9 cellular contexts compared by ENCODE assay signal in the genomic region with DNA sequence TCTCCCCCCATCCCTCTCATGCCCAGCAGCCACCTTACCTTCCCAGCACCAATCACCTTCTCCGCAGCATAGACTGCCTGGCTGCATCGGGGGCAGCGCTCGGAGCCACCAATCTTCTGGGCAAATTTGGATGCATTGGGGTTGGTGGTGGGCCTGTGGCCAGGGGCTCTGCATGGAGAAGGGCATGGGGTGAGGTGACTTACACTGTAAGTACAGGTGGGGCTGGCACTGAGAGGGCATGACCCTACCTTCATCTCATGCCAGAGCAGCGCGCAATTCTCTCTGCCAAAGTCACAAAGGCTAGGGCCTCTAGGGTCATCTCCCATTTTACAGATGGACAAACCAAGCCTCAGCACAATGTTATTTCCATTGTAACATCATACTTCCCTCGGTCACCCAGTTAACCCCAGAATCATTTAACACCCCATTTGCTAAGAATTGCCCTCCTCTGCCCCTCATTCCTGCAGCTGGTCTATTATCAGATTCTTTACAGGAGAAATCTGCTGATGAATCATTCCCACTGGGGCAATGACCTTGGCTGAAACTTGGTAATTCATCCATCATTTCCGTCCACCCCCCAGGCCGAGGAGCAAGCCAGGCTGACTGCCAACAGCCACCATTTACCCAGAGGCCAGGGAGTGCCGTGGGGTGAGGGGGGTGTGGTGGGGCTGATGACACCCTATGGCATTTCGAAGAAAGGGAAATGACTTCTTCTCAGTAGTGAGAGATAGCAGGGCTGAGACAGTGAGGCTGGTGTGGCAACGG. TPM values are rescaled to one million over a fixed set of nuclear protein-coding genes. Genes with fewer than 3 reads are reported as not detected.
DNase-seq lines count a peak whose midpoint lies in the region; ATAC-seq, FAIRE-seq and TF ChIP-seq lines count a peak whose summit lies in the region.
"Had no signal": no experiment of that assay in that cellular context is flagged by ENCODE, and none has a peak within 500 bp of the region (broad histone marks: within the 10 kb centered on the region; RNA-seq: fewer than 3 reads in every experiment).

No MANE protein-coding gene starts in this region.

- CTCF ChIA-PET in activated CD8-positive, alpha-beta T cell treated with anti-CD3 and anti-CD28 coated beads for 36 hours (lab: Charles Lee), result interaction anchor here (1.9 to 29.4 kb wide), 3 partner anchors 16 to 41 kb away, joined by 11 to 796 read pairs (median 149); partner anchors contain the start of gene CSRP1

- 66 to 69% methylated on average over 12 of the region's 12 CpGs for WGBS in body of pancreas, 2 donors
- WGBS in suprapubic skin, result 70% methylated on average over 12 of the region's 12 CpGs

- no peak for TF ChIP-seq EP300 in suprapubic skin (IDR thresholded peaks at IDR 0.05)

- dilution Hi-C loops in keratinocyte (cut with MboI; ENCODE audit: extremely low pct_ligation_motif_present, low sequenced_read_pairs), result no loop called here

- H3K27ac ChIP-seq in body of pancreas, result peak overlapping the region in 3 of 4 donors; percentile 45 to 59 (median 47)
- H3K27ac ChIP-seq in keratinocyte (ENCODE audit: control insufficient read depth, insufficient read depth, low read length), result peak overlapping the region; percentile 32
- H3K27ac ChIP-seq in suprapubic skin, result peak overlapping the region; percentile 47

- POLR2A ChIA-PET in activated CD8-positive, alpha-beta T cell treated with anti-CD3 and anti-CD28 coated beads for 36 hours (lab: Charles Lee), result interaction anchor here (1.3 to 1.7 kb wide), 2 partner anchors 12 to 18 kb away, joined by 3 to 4 read pairs; partner anchors contain the start of gene CSRP1

- no peak overlapping the region for H3K4me3 ChIP-seq in body of pancreas
- H3K4me3 ChIP-seq in keratinocyte (ENCODE audit: control insufficient read depth in 2 of 3, extremely low read depth in 1 of 3, insufficient read depth in 2 of 3, low read depth in 1 of 3, low read length in 3 of 3), result peak overlapping the region in 1 of 3 experiments; percentile 17
- H3K4me3 ChIP-seq in suprapubic skin, result no peak overlapping the region

- no peak overlapping the region for H3K9ac ChIP-seq in keratinocyte (ENCODE audit: control insufficient read depth, extremely low read depth, insufficient read depth, low read length)

- H3K9me1 ChIP-seq in keratinocyte (ENCODE audit: control insufficient read depth, extremely low read depth, insufficient read depth, low read length), result no peaks in the 10 kb centered on the region

- H3K27me3 ChIP-seq in body of pancreas (no peaks in the 10 kb centered on the region), keratinocyte (ENCODE audit: control insufficient read depth, extremely low read depth, insufficient read depth, low read length) (no peaks in the 10 kb centered on the region), suprapubic skin (no peaks in the 10 kb centered on the region)

- no peak for TF ChIP-seq CTCF in body of pancreas (IDR thresholded peaks at IDR 0.05)
- TF ChIP-seq CTCF in keratinocyte (optimal IDR thresholded peaks at IDR 0.05 in 1 of 3, IDR thresholded peaks at IDR 0.05 in 1 of 3, conservative IDR thresholded peaks at IDR 0.05 in 1 of 3; ENCODE audit: extremely low read depth in 1 of 3, insufficient read depth in 2 of 3, low read length in 3 of 3), result no peak
- no peak for TF ChIP-seq CTCF in suprapubic skin (IDR thresholded peaks at IDR 0.05)
- no peak for TF ChIP-seq CTCF in activated CD8-positive, alpha-beta T cell treated with anti-CD3 and anti-CD28 coated beads for 36 hours (IDR thresholded peaks at IDR 0.05)

- intact Hi-C loops in body of pancreas (cut with DNase I), result no loop called here
- intact Hi-C loops in activated CD8-positive, alpha-beta T cell treated with anti-CD3 and anti-CD28 coated beads for 36 hours (cut with micrococcal nuclease), result no loop called here

- H4K20me1 ChIP-seq in keratinocyte (ENCODE audit: control insufficient read depth, extremely low read depth, insufficient read depth, low read length), result peaks cover 2% of the 10 kb centered on the region

- H3K27me3 Mint-ChIP-seq in activated CD8-positive, alpha-beta T cell treated with anti-CD3 and anti-CD28 coated beads for 36 hours, result no peaks in the 10 kb centered on the region

- peaks cover 4% of the 10 kb centered on the region for H3K79me2 ChIP-seq in keratinocyte (ENCODE audit: control insufficient read depth, insufficient read depth, low read length)

- no peak for TF ChIP-seq POLR2A in body of pancreas (IDR thresholded peaks at IDR 0.05)
- TF ChIP-seq POLR2A in suprapubic skin (IDR thresholded peaks at IDR 0.05), result no peak

- H3K9me3 Mint-ChIP-seq in activated CD8-positive, alpha-beta T cell treated with anti-CD3 and anti-CD28 coated beads for 36 hours, result no peaks in the 10 kb centered on the region

- no peak overlapping the region for H3K27ac Mint-ChIP-seq in activated CD8-positive, alpha-beta T cell treated with anti-CD3 and anti-CD28 coated beads for 36 hours

- H3K4me1 ChIP-seq in body of pancreas, result peaks cover 22% of the 10 kb centered on the region
- H3K4me1 ChIP-seq in keratinocyte (ENCODE audit: control insufficient read depth, extremely low read depth, insufficient read depth, low read length), result peaks cover 23% of the 10 kb centered on the region
- H3K4me1 ChIP-seq in suprapubic skin, result peaks cover 59% of the 10 kb centered on the region

- peaks cover 18% of the 10 kb centered on the region for H3K36me3 Mint-ChIP-seq in activated CD8-positive, alpha-beta T cell treated with anti-CD3 and anti-CD28 coated beads for 36 hours (ENCODE audit: low read depth)

- H3K9me3 ChIP-seq in body of pancreas (no peaks in the 10 kb centered on the region), keratinocyte (ENCODE audit: control insufficient read depth, low read depth, low read length) (no peaks in the 10 kb centered on the region), suprapubic skin (no peaks in the 10 kb centered on the region)

- ATAC-seq in body of pancreas (peak; percentile 77), HG03095 (IDR thresholded peaks at IDR 0.05; ENCODE audit: unreplicated experiment) (no peak), GM21367 (IDR thresholded peaks at IDR 0.05; ENCODE audit: unreplicated experiment) (no peak)
- no peak for ATAC-seq in activated CD8-positive, alpha-beta T cell treated with anti-CD3 and anti-CD28 coated beads for 36 hours

- FAIRE-seq in keratinocyte (lab: Jason Lieb, UNC), result peak; percentile 29

- H3K4me1 Mint-ChIP-seq in activated CD8-positive, alpha-beta T cell treated with anti-CD3 and anti-CD28 coated beads for 36 hours (ENCODE audit: low read depth), result no peaks in the 10 kb centered on the region

- peak overlapping the region; percentile 30 for H3K4me2 ChIP-seq in keratinocyte (ENCODE audit: control insufficient read depth, extremely low read depth, insufficient read depth, low read depth, low read length)

- no peak overlapping the region for H2AFZ ChIP-seq in keratinocyte (ENCODE audit: control insufficient read depth, low read length)

- H3K36me3 ChIP-seq in body of pancreas (replicated peaks in 1 of 2; ENCODE audit: insufficient read depth in 1 of 2, low read depth in 2 of 2), result peaks cover 0 to 11% of the 10 kb centered on the region in 2 donors
- H3K36me3 ChIP-seq in keratinocyte (ENCODE audit: control insufficient read depth in 2 of 2, extremely low read depth in 1 of 2, insufficient read depth in 2 of 2, low read length in 2 of 2), result peaks cover 31 to 44% of the 10 kb centered on the region in 2 experiments
- peaks cover 46% of the 10 kb centered on the region for H3K36me3 ChIP-seq in suprapubic skin

- peak; percentile 95 for DNase-seq in HS-5 (ENCODE audit: low read depth)
- DNase-seq in body of pancreas, result peak; percentile 62 to 73 (median 70)
- DNase-seq in keratinocyte (ENCODE audit: low read depth, low spot score), result no peak
- no peak for DNase-seq in suprapubic skin (ENCODE audit: low spot score in 2 of 2)
- DNase-seq in activated CD8-positive, alpha-beta T cell treated with anti-CD3 and anti-CD28 coated beads for 36 hours, result no peak
- no peak for DNase-seq in NCI-H2196 treated with DMSO at 0.1 percent for 48 hours (lab: John Stamatoyannopoulos, UW; ENCODE audit: unreplicated experiment)
- DNase-seq: NCI-H1436 had no signal

- H3K4me3 Mint-ChIP-seq in activated CD8-positive, alpha-beta T cell treated with anti-CD3 and anti-CD28 coated beads for 36 hours, result no peak overlapping the region

RNA-seq across cellular contexts. Expression of gene CSRP1, which starts 17.9 kb away (rescaled TPM):
- total RNA-seq in body of pancreas (100 to 1,000 TPM; 127 to 245 TPM), suprapubic skin (100 to 1,000 TPM; 379 to 436 (median 414) TPM)
- polyA plus RNA-seq in keratinocyte, result 165 to 200 TPM (median 168 TPM) in 3 replicates
- 22.6 TPM for polyA plus RNA-seq in keratinocyte (2011; ENCODE audit: low read depth)
- polyA plus RNA-seq in keratinocyte (2011; cell fraction: cytosol; rRNA removed), result 170 and 264 TPM in 2 replicates
- 136 and 173 TPM in 2 replicates for polyA plus RNA-seq in keratinocyte (2011; cell fraction: nucleus; rRNA removed)
- 108 and 202 TPM in 2 replicates for polyA plus RNA-seq in keratinocyte (2012; ENCODE audit: low replicate concordance)
- 136 to 283 TPM (median 152 TPM) in 3 replicates for polyA minus RNA-seq in keratinocyte
- polyA minus RNA-seq in keratinocyte (2011; cell fraction: cytosol; rRNA and poly(A)+ RNA removed), result 118 TPM
- 45.3 and 66.0 TPM in 2 replicates for polyA minus RNA-seq in keratinocyte (2011; cell fraction: nucleus; rRNA and poly(A)+ RNA removed)
- 10 to 100 TPM; 55.3 to 56.2 TPM for total RNA-seq in activated CD8-positive, alpha-beta T cell treated with anti-CD3 and anti-CD28 coated beads for 36 hours

RNA-seq across cellular contexts. Expression of gene PHLDA3, which starts 20.0 kb away (rescaled TPM):
- total RNA-seq in body of pancreas (10 to 100 TPM; 25.2 to 48.8 TPM), suprapubic skin (10 to 100 TPM; 31.5 to 61.1 (median 44.5) TPM)
- polyA plus RNA-seq in keratinocyte, result 47.0 to 104 TPM (median 48.2 TPM) in 3 replicates
- polyA plus RNA-seq in keratinocyte (2011; ENCODE audit: low read depth), result 40.1 TPM
- 27.2 and 66.8 TPM in 2 replicates for polyA plus RNA-seq in keratinocyte (2011; cell fraction: cytosol; rRNA removed)
- 42.1 and 67.8 TPM in 2 replicates for polyA plus RNA-seq in keratinocyte (2011; cell fraction: nucleus; rRNA removed)
- 76.2 TPM in 2 replicates for polyA plus RNA-seq in keratinocyte (2012; ENCODE audit: low replicate concordance)
- 21.0 to 38.8 TPM (median 36.7 TPM) in 3 replicates for polyA minus RNA-seq in keratinocyte
- polyA minus RNA-seq in keratinocyte (2011; cell fraction: cytosol; rRNA and poly(A)+ RNA removed), result 107 TPM
- 38.2 and 54.1 TPM in 2 replicates for polyA minus RNA-seq in keratinocyte (2011; cell fraction: nucleus; rRNA and poly(A)+ RNA removed)
- 1 to 10 TPM; 6.2 to 7.9 TPM for total RNA-seq in activated CD8-positive, alpha-beta T cell treated with anti-CD3 and anti-CD28 coated beads for 36 hours

RNA-seq across cellular contexts. Expression of gene NAV1, which starts 49.9 kb away (rescaled TPM):
- total RNA-seq in body of pancreas (10 to 100 TPM; 11.5 to 13.7 TPM), suprapubic skin (10 to 100 TPM; 17.4 to 36.9 (median 25.5) TPM)
- polyA plus RNA-seq in keratinocyte, result 8.1 to 32.7 TPM (median 13.2 TPM) in 3 replicates
- 3.8 TPM for polyA plus RNA-seq in keratinocyte (2011; ENCODE audit: low read depth)
- polyA plus RNA-seq in keratinocyte (2011; cell fraction: cytosol; rRNA removed), result 16.1 and 19.4 TPM in 2 replicates
- polyA plus RNA-seq in keratinocyte (2011; cell fraction: nucleus; rRNA removed), result 55.3 and 66.7 TPM in 2 replicates
- polyA plus RNA-seq in keratinocyte (2012; ENCODE audit: low replicate concordance), result 6.3 and 36.2 TPM in 2 replicates
- polyA minus RNA-seq in keratinocyte, result 18.4 to 146 TPM (median 33.3 TPM) in 3 replicates
- 21.9 TPM for polyA minus RNA-seq in keratinocyte (2011; cell fraction: cytosol; rRNA and poly(A)+ RNA removed)
- 32.9 and 66.9 TPM in 2 replicates for polyA minus RNA-seq in keratinocyte (2011; cell fraction: nucleus; rRNA and poly(A)+ RNA removed)
- total RNA-seq in activated CD8-positive, alpha-beta T cell treated with anti-CD3 and anti-CD28 coated beads for 36 hours, result 1 to 10 TPM; 1.6 to 2.1 TPM

Comparison
In these comparisons a context has a peak if more than half of its experiments do, and no peak if none do; other contexts are left out.
1. DNase-seq: peak in HS-5 (single experiment) and body of pancreas (4 of 4); none in keratinocyte (single experiment), suprapubic skin (0 of 2), activated CD8-positive, alpha-beta T cell treated with anti-CD3 and anti-CD28 coated beads for 36 hours (single experiment) and NCI-H2196 treated with DMSO at 0.1 percent for 48 hours (single experiment).
2. RNA of gene NAV1, which starts 49.9 kb away (total RNA-seq): 17.4 to 36.9 TPM in suprapubic skin and 11.5 to 13.7 TPM in body of pancreas; 1.6 to 2.1 TPM in activated CD8-positive, alpha-beta T cell treated with anti-CD3 and anti-CD28 coated beads for 36 hours; every median in the first group is over 4 times any median in the second.
3. Peak in every context shown above with its lines, with median percentiles within 50 percentile points of each other: H3K27ac ChIP-seq.